In the genomic region with DNA sequence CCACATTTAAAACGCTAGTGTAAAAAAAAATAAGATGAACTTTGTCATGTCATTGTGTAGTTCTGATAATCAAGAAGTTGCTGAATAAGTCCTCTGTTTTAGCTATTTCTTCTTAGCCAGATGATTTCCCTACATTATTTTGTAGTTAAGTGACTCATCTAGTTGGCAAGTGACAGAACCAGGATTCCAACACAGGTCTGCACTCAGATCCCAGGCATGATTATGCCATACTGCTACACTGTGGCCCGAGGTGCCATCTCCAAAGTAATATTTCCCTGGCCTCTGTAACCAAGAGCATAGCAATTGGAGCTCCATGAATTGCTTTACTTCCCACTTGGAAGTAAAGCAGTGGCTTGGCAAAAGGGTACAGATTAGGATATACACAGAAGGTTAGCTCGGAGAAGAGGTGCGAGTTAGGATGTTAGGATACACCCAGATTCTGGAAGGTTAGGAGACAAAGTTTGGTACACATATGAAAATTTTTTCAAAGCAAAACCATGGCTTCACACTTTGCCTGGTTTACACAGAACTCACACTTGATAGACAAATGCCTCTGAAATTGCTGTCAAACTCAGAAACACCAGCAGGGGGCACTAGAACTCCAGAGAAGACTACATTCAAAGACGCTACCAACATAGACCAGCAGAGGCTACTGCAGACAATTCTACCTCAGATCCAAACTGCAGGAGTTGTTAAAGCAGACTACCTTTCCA, we compare ENCODE assay signal across 8 cellular contexts. TPM values are rescaled to one million over a fixed set of nuclear protein-coding genes. Genes with fewer than 3 reads are reported as not detected.
DNase-seq lines count a peak whose midpoint lies in the region; ATAC-seq, FAIRE-seq and TF ChIP-seq lines count a peak whose summit lies in the region.

No MANE protein-coding gene starts in this region.

- DNase-seq in DMS53 (lab: John Stamatoyannopoulos, UW) (peak; percentile 83), Kasumi-1 (lab: John Stamatoyannopoulos, UW) (peak; percentile 74 to 77), RKO (ENCODE audit: low spot score) (peak; percentile 84), fibroblast of the conjunctiva (ENCODE audit: low read depth) (peak; percentile 72), omental fat pad (ENCODE audit: low spot score) (peak; percentile 66), urothelium cell line (ENCODE audit: low spot score) (peak; percentile 65)
- peak; percentile 68 to 69 for DNase-seq in activated T-cell treated with anti-CD3 and anti-CD28 coated beads, Interleukin-2, amount 50 U/mL, for 72 hours

- TF ChIP-seq CTCF in omental fat pad (IDR thresholded peaks at IDR 0.05): peak in 2 of 3 donors; percentile 32 to 74

- no peaks in the 10 kb centered on the region for H3K36me3 Mint-ChIP-seq in activated T-cell treated with anti-CD3 and anti-CD28 coated beads, Interleukin-2, amount 50 U/mL, for 72 hours (ENCODE audit: insufficient read depth in 2 of 2)

- peaks cover 44% of the 10 kb centered on the region for H3K27me3 Mint-ChIP-seq in activated T-cell treated with anti-CD3 and anti-CD28 coated beads, Interleukin-2, amount 50 U/mL, for 72 hours (ENCODE audit: low read depth)

- H3K4me1 Mint-ChIP-seq in activated T-cell treated with anti-CD3 and anti-CD28 coated beads, Interleukin-2, amount 50 U/mL, for 72 hours (ENCODE audit: low read depth): peaks cover 14% of the 10 kb centered on the region

- peak; percentile 73 for ATAC-seq in GM21717 (IDR thresholded peaks at IDR 0.05; ENCODE audit: unreplicated experiment)
- ATAC-seq in activated T-cell treated with anti-CD3 and anti-CD28 coated beads, Interleukin-2, amount 50 U/mL, for 72 hours (replicated peaks in 1 of 2): peak; percentile 75 to 78
- peak; percentile 76 for ATAC-seq in omental fat pad (ENCODE audit: low FRiP score)

- FAIRE-seq in urothelium cell line (lab: Jason Lieb, UNC): no peak

- H3K27ac Mint-ChIP-seq in activated T-cell treated with anti-CD3 and anti-CD28 coated beads, Interleukin-2, amount 50 U/mL, for 72 hours: no peak overlapping the region

- H3K9me3 Mint-ChIP-seq in activated T-cell treated with anti-CD3 and anti-CD28 coated beads, Interleukin-2, amount 50 U/mL, for 72 hours: no peaks in the 10 kb centered on the region

- no peak overlapping the region for H3K4me3 Mint-ChIP-seq in activated T-cell treated with anti-CD3 and anti-CD28 coated beads, Interleukin-2, amount 50 U/mL, for 72 hours

RNA-seq across cellular contexts. Expression of gene SRPX2, which starts 41.4 kb away (rescaled TPM):
- not detected for total RNA-seq in activated T-cell treated with anti-CD3 and anti-CD28 coated beads, Interleukin-2, amount 50 U/mL, for 72 hours
- total RNA-seq in omental fat pad: 100 to 1,000 TPM in 2 of 4 donors, 10 to 100 TPM in 2; 77.9 to 327 (median 148) TPM

RNA-seq across cellular contexts. Expression of gene SYTL4, which starts 46.5 kb away (rescaled TPM):
- not detected for total RNA-seq in activated T-cell treated with anti-CD3 and anti-CD28 coated beads, Interleukin-2, amount 50 U/mL, for 72 hours
- 10 to 100 TPM; 10.2 to 37.2 (median 14.8) TPM for total RNA-seq in omental fat pad

RNA-seq across cellular contexts. Expression of gene TSPAN6, which starts 48.8 kb away (rescaled TPM):
- total RNA-seq in activated T-cell treated with anti-CD3 and anti-CD28 coated beads, Interleukin-2, amount 50 U/mL, for 72 hours: under 1 TPM in 1 of 2 donors, not detected in 1; 0.43 TPM
- total RNA-seq in omental fat pad: 10 to 100 TPM; 27.3 to 55.5 (median 38.4) TPM

Comparison
In these comparisons a context has a peak if more than half of its experiments do, and no peak if none do; other contexts are left out.
1. Peak in every context shown above with its lines: DNase-seq and ATAC-seq.
2. RNA of gene SRPX2, which starts 41.4 kb away (total RNA-seq): 77.9 to 327 TPM in omental fat pad; not detected in activated T-cell treated with anti-CD3 and anti-CD28 coated beads, Interleukin-2, amount 50 U/mL, for 72 hours; every median in the first group is over 10 times any median in the second.
3. RNA of gene SYTL4, which starts 46.5 kb away (total RNA-seq): 10.2 to 37.2 TPM in omental fat pad; not detected in activated T-cell treated with anti-CD3 and anti-CD28 coated beads, Interleukin-2, amount 50 U/mL, for 72 hours; every median in the first group is over 10 times any median in the second.
4. RNA of gene TSPAN6, which starts 48.8 kb away (total RNA-seq): 27.3 to 55.5 TPM in omental fat pad; 0.43 TPM in activated T-cell treated with anti-CD3 and anti-CD28 coated beads, Interleukin-2, amount 50 U/mL, for 72 hours; every median in the first group is over 10 times any median in the second.